In the genomic region with DNA sequence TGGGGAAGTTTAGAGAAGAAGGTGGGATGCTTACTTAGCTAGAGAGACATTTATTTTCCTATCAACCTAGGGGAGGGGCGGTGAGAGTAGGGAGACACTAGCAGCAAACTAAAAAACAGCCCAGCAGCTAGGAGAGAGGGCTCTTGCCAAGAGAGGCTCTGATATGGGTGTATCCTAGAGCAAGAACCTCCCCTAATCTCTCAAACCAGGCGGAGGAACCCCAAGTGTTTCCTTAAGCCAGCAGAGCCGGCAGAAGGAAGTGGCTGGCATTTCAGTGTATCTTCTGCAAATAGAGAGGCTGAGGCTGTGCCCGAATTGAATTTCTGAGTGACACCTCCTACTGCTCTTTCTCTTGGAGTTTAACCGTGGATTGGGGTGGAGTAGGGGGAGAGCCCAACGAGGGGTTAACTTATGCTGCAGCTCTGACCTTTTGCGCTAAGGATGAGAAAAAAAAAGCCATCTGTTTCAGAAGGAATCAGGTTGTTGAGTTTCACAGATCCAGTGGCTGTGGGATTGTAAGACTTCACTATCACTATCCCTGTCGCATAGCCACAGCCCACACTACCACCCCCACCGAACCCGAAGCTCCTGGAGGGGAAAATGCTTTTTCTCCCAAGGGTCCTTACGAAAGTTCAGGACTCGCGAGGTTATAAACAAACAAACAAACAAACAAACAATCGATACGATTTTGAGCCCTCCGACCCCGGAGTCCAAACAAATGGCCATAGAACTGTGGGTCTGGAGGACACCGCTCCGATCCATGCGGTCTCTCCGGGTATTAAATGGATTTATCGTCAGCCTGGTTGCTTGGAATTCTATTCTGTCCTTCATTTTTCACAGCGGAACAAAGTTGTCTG, we compare ENCODE assay signal across 10 cellular contexts. TPM values are rescaled to one million over a fixed set of nuclear protein-coding genes. Genes with fewer than 3 reads are reported as not detected.
DNase-seq lines count a peak whose midpoint lies in the region; ATAC-seq and TF ChIP-seq lines count a peak whose summit lies in the region.
"Had no signal": no experiment of that assay in that cellular context is flagged by ENCODE, and none has a peak within 500 bp of the region (broad histone marks: within the 10 kb centered on the region; RNA-seq: fewer than 3 reads in every experiment).

No MANE protein-coding gene starts in this region.

- peaks cover 20% of the 10 kb centered on the region for H3K4me1 ChIP-seq in ectodermal cell (ENCODE audit: control insufficient read depth, insufficient read depth, low read length)
- peaks cover 17% of the 10 kb centered on the region for H3K4me1 ChIP-seq in psoas muscle

- no peak overlapping the region for H3K27ac Mint-ChIP-seq in Calu3 (ENCODE audit: unreplicated experiment)
- H3K27ac Mint-ChIP-seq: activated naive CD8-positive, alpha-beta T cell had no signal

- H3K27me3 Mint-ChIP-seq in Calu3 (ENCODE audit: unreplicated experiment): peaks cover 91% of the 10 kb centered on the region

- H3K9me3 ChIP-seq in ectodermal cell (ENCODE audit: control insufficient read depth, low read length) (no peaks in the 10 kb centered on the region), psoas muscle (no peaks in the 10 kb centered on the region)

- H3K9me3 Mint-ChIP-seq in Calu3 (ENCODE audit: low read depth, unreplicated experiment): no peaks in the 10 kb centered on the region

- H3K27me3 ChIP-seq in ectodermal cell (ENCODE audit: control insufficient read depth, insufficient read depth, low read length, poor library complexity, severe bottlenecking) (peaks cover 59% of the 10 kb centered on the region), psoas muscle (ENCODE audit: insufficient read depth in 3 of 3, low read length in 2 of 3) (peaks cover 0 to 4% (median 0%) of the 10 kb centered on the region in 3 donors)

- H3K36me3 Mint-ChIP-seq in Calu3 (ENCODE audit: insufficient read depth, unreplicated experiment): no peaks in the 10 kb centered on the region
- H3K36me3 Mint-ChIP-seq: activated naive CD8-positive, alpha-beta T cell had no signal

- intact Hi-C loops in psoas muscle (cut with DNase I): loop anchor here (2.0 to 5.0 kb wide), 2 partner anchors 43 kb away; no protein-coding TSS in a partner anchor
- intact Hi-C loops in Calu3 (cut with micrococcal nuclease; ENCODE audit: unreplicated experiment): no loop called here

- ATAC-seq in psoas muscle: peak in 2 of 4 donors; percentile 5 to 20
- ATAC-seq in HG02623 (IDR thresholded peaks at IDR 0.05; ENCODE audit: unreplicated experiment): no peak
- ATAC-seq in GM21423 (IDR thresholded peaks at IDR 0.05; ENCODE audit: unreplicated experiment): no peak

- no peak overlapping the region for H3K4me3 Mint-ChIP-seq in Calu3 (ENCODE audit: low read depth, unreplicated experiment)
- H3K4me3 Mint-ChIP-seq: activated naive CD8-positive, alpha-beta T cell had no signal

- H3K4me3 ChIP-seq in ectodermal cell (ENCODE audit: insufficient read depth, low read depth, low read length): peak overlapping the region; percentile 39
- peak overlapping the region; percentile 72 for H3K4me3 ChIP-seq in psoas muscle

- 31 to 38% methylated on average over 23 of the region's 23 CpGs for WGBS in ectodermal cell, 2 experiments
- 9 to 12% (median 10%) methylated on average over 23 of the region's 23 CpGs for WGBS in psoas muscle, 3 donors

- TF ChIP-seq CTCF in psoas muscle (IDR thresholded peaks at IDR 0.05) (no peak), Calu3 (IDR thresholded peaks at IDR 0.05; ENCODE audit: unreplicated experiment) (no peak)

- peak; percentile 25 for DNase-seq in NCI-H345 (lab: John Stamatoyannopoulos, UW)
- DNase-seq in NCI-H345 treated with DMSO at 0.1 percent for 48 hours (lab: John Stamatoyannopoulos, UW; ENCODE audit: unreplicated experiment): no peak
- DNase-seq in Kasumi-1 (lab: John Stamatoyannopoulos, UW): peak; percentile 46 to 53
- no peak for DNase-seq in psoas muscle
- DNase-seq in Calu3: no peak
- DNase-seq: NCI-H1694 treated with DMSO at 0.1 percent for 48 hours had no signal

- CTCF ChIA-PET in Calu3 (lab: Charles Lee): no interaction called here

- no TSS peak for BruUV-seq in Calu3 (replicated peaks; lab: Mats Ljungman, UMichigan)

- no peaks in the 10 kb centered on the region for H3K36me3 ChIP-seq in ectodermal cell (ENCODE audit: control insufficient read depth, insufficient read depth, low read length)
- no peaks in the 10 kb centered on the region for H3K36me3 ChIP-seq in psoas muscle (ENCODE audit: insufficient read depth in 1 of 2, low read depth in 1 of 2)

- no peaks in the 10 kb centered on the region for H3K4me1 Mint-ChIP-seq in Calu3 (ENCODE audit: low read depth, unreplicated experiment)

- H3K27ac ChIP-seq in ectodermal cell (ENCODE audit: insufficient read depth, low read depth, low read length, poor library complexity, severe bottlenecking) (no peak overlapping the region), psoas muscle (peak overlapping the region; percentile 88)

RNA-seq across cellular contexts. Expression of a gene that starts 1.3 kb away (rescaled TPM):
- polyA plus RNA-seq in ectodermal cell (2013, experiment 1 of 4): 0.28 TPM
- 0.57 TPM for polyA plus RNA-seq in ectodermal cell (2013, experiment 2 of 4)
- polyA plus RNA-seq in ectodermal cell (2013, experiment 3 of 4): 0.64 TPM
- 0.16 TPM for polyA plus RNA-seq in ectodermal cell (2013, experiment 4 of 4)
- 1 to 10 TPM; 1.8 to 9.9 (median 7.2) TPM for total RNA-seq in psoas muscle
- 1 to 10 TPM; 2.2 to 3.2 (median 3.1) TPM for polyA plus RNA-seq in psoas muscle
- 0.02 TPM in 1 of 2 replicates, not detected in the other for total RNA-seq in Calu3 (2022)

Comparison
In these comparisons a context has a peak if more than half of its experiments do, and no peak if none do; other contexts are left out.
1. DNase-seq: peak in NCI-H345 (single experiment) and Kasumi-1 (2 of 2); none in NCI-H345 treated with DMSO at 0.1 percent for 48 hours (single experiment), psoas muscle (0 of 2) and Calu3 (single experiment).